In genomic region chr17:76538281-76538931, GRCh38 we compare ENCODE assay signal across 10 cellular contexts. TPM values are rescaled to one million over a fixed set of nuclear protein-coding genes. Genes with fewer than 3 reads are reported as not detected.
A peak's percentile ranks its signal among the peaks of the same experiment; 100 is the strongest.
DNase-seq lines count a peak whose midpoint lies in the region; ATAC-seq and TF ChIP-seq lines count a peak whose summit lies in the region.
"Had no signal": no experiment of that assay in that cellular context is flagged by ENCODE, and none has a peak within 500 bp of the region (broad histone marks: within the 10 kb centered on the region; RNA-seq: fewer than 3 reads in every experiment).

No MANE protein-coding gene starts in this region.

- POLR2A ChIA-PET in MCF 10A (lab: Yijun Ruan, JAX) = interaction anchor here (0.6 to 1.0 kb wide), 4 partner anchors 11 to 319 kb away, joined by 3 to 5 read pairs (median 4); no protein-coding TSS in a partner anchor

- H3K36me3 Mint-ChIP-seq in MCF 10A (ENCODE audit: insufficient read depth, unreplicated experiment) = no peaks in the 10 kb centered on the region
- H3K36me3 Mint-ChIP-seq in natural killer cell treated with Interleukin-12 subunit alpha and Interleukin-12 subunit beta and Interleukin-15 and Interleukin-18, amount 100 ng/mL, for 72 hours = no peaks in the 10 kb centered on the region

- H3K4me1 ChIP-seq in breast epithelium = peaks cover 0 to 8% of the 10 kb centered on the region in 2 donors
- H3K4me1 ChIP-seq in esophagus muscularis mucosa = peaks cover 29 to 80% (median 63%) of the 10 kb centered on the region in 4 donors
- H3K4me1 ChIP-seq in uterus = peaks cover 0 to 9% of the 10 kb centered on the region in 2 donors

- H3K9me3 ChIP-seq in breast epithelium = no peaks in the 10 kb centered on the region
- no peaks in the 10 kb centered on the region for H3K9me3 ChIP-seq in esophagus muscularis mucosa
- no peaks in the 10 kb centered on the region for H3K9me3 ChIP-seq in uterus

- CTCF ChIA-PET in MCF 10A (lab: Yijun Ruan, JAX) = no interaction called here

- no peak overlapping the region for H3K4me3 Mint-ChIP-seq in MCF 10A (ENCODE audit: unreplicated experiment)
- peak overlapping the region; percentile 38 for H3K4me3 Mint-ChIP-seq in natural killer cell treated with Interleukin-12 subunit alpha and Interleukin-12 subunit beta and Interleukin-15 and Interleukin-18, amount 100 ng/mL, for 72 hours

- WGBS in esophagus muscularis mucosa = 44% methylated on average over 16 of the region's 37 CpGs

- intact Hi-C loops in breast epithelium (cut with DNase I; ENCODE audit: low total_unique reads) = loop anchor here (10.0 kb wide), 1 partner anchor 156 kb away; no protein-coding TSS in a partner anchor
- intact Hi-C loops in MCF 10A (cut with micrococcal nuclease) = no loop called here
- intact Hi-C loops in esophagus muscularis mucosa (cut with DNase I) = no loop called here
- intact Hi-C loops in uterus (cut with DNase I; ENCODE audit: low total_unique reads) = no loop called here

- H3K27me3 ChIP-seq in breast epithelium = peaks cover 0 to 7% of the 10 kb centered on the region in 2 donors
- peaks cover 5 to 63% (median 14%) of the 10 kb centered on the region in 4 donors for H3K27me3 ChIP-seq in esophagus muscularis mucosa
- peaks cover 0 to 8% of the 10 kb centered on the region in 2 donors for H3K27me3 ChIP-seq in uterus

- H3K27ac ChIP-seq in breast epithelium (peak overlapping the region; percentile 68 to 92), esophagus muscularis mucosa (replicated peaks in 1 of 4) (peak overlapping the region; percentile 74 to 84 (median 78)), uterus (peak overlapping the region; percentile 74 to 83)

- H3K9me3 Mint-ChIP-seq in MCF 10A (ENCODE audit: unreplicated experiment) = no peaks in the 10 kb centered on the region
- H3K9me3 Mint-ChIP-seq in natural killer cell treated with Interleukin-12 subunit alpha and Interleukin-12 subunit beta and Interleukin-15 and Interleukin-18, amount 100 ng/mL, for 72 hours = no peaks in the 10 kb centered on the region

- BruUV-seq in MCF 10A (replicated peaks; lab: Mats Ljungman, UMichigan) = no TSS peak

- H3K4me1 Mint-ChIP-seq in MCF 10A (ENCODE audit: insufficient read depth, unreplicated experiment) = no peaks in the 10 kb centered on the region
- peaks cover 13 to 25% of the 10 kb centered on the region in 2 donors for H3K4me1 Mint-ChIP-seq in natural killer cell treated with Interleukin-12 subunit alpha and Interleukin-12 subunit beta and Interleukin-15 and Interleukin-18, amount 100 ng/mL, for 72 hours (ENCODE audit: low read depth in 2 of 2)

- TF ChIP-seq EP300 in esophagus muscularis mucosa (IDR thresholded peaks at IDR 0.05) = no peak

- ATAC-seq in natural killer cell treated with Interleukin-12 subunit alpha and Interleukin-12 subunit beta and Interleukin-15 and Interleukin-18, amount 100 ng/mL, for 72 hours = no peak
- ATAC-seq in GM21529 (IDR thresholded peaks at IDR 0.05; ENCODE audit: unreplicated experiment) = no peak

- H3K4me3 ChIP-seq in breast epithelium (peak overlapping the region; percentile 48 to 86 (median 56)), esophagus muscularis mucosa (peak overlapping the region; percentile 55 to 61 (median 56)), uterus (peak overlapping the region; percentile 24 to 40)

- H3K36me3 ChIP-seq in breast epithelium (no peaks in the 10 kb centered on the region), esophagus muscularis mucosa (no peaks in the 10 kb centered on the region), uterus (no peaks in the 10 kb centered on the region)

- H3K27ac Mint-ChIP-seq in MCF 10A (ENCODE audit: low read depth, unreplicated experiment) = no peak overlapping the region
- no peak overlapping the region for H3K27ac Mint-ChIP-seq in natural killer cell treated with Interleukin-12 subunit alpha and Interleukin-12 subunit beta and Interleukin-15 and Interleukin-18, amount 100 ng/mL, for 72 hours

- no peaks in the 10 kb centered on the region for H3K27me3 Mint-ChIP-seq in MCF 10A (ENCODE audit: insufficient read depth, unreplicated experiment)
- H3K27me3 Mint-ChIP-seq in natural killer cell treated with Interleukin-12 subunit alpha and Interleukin-12 subunit beta and Interleukin-15 and Interleukin-18, amount 100 ng/mL, for 72 hours = peaks cover 11 to 19% of the 10 kb centered on the region in 2 donors

- TF ChIP-seq CTCF in breast epithelium (IDR thresholded peaks at IDR 0.05) (no peak), MCF 10A (IDR thresholded peaks at IDR 0.05; ENCODE audit: unreplicated experiment) (no peak), esophagus muscularis mucosa (IDR thresholded peaks at IDR 0.05) (no peak), uterus (IDR thresholded peaks at IDR 0.05) (no peak)

- TF ChIP-seq POLR2A in breast epithelium (IDR thresholded peaks at IDR 0.05) (no peak), esophagus muscularis mucosa (IDR thresholded peaks at IDR 0.05; ENCODE audit: low read depth) (no peak), uterus (IDR thresholded peaks at IDR 0.05) (no peak)

- DNase-seq in breast epithelium (ENCODE audit: low spot score in 2 of 2) (no peak), MCF 10A (ENCODE audit: unreplicated experiment) (no peak), esophagus muscularis mucosa (ENCODE audit: extremely low spot score) (no peak), uterus (peak in 1 of 2 donors; percentile 25), NCI-H2227 (lab: John Stamatoyannopoulos, UW; ENCODE audit: unreplicated experiment) (no peak)
- no peak for DNase-seq in natural killer cell treated with Interleukin-12 subunit alpha and Interleukin-12 subunit beta and Interleukin-15 and Interleukin-18, amount 100 ng/mL, for 72 hours (ENCODE audit: low spot score)
- no peak for DNase-seq in stimulated activated CD4-positive, alpha-beta T cell treated with anti-CD3 and anti-CD28 coated beads, Interleukin-2, amount 100 ng/mL, for 48 hours
- DNase-seq: activated CD4-positive, alpha-beta T cell treated with anti-CD3 and anti-CD28 coated beads for 1 hour; NCI-H1417 treated with DMSO at 0.1 percent for 48 hours had no signal

RNA-seq across cellular contexts. Expression of gene CYGB, which starts 0.9 kb away (rescaled TPM):
- 10 to 100 TPM in 2 of 3 donors, 1 to 10 TPM in 1; 5.9 to 37.4 (median 27.2) TPM for total RNA-seq in breast epithelium
- total RNA-seq in MCF 10A (2022) = not detected in 2 replicates
- 10 to 100 TPM; 10.8 to 23.5 (median 20.7) TPM for total RNA-seq in esophagus muscularis mucosa
- 1 to 10 TPM; 1.0 to 2.9 TPM for total RNA-seq in natural killer cell treated with Interleukin-12 subunit alpha and Interleukin-12 subunit beta and Interleukin-15 and Interleukin-18, amount 100 ng/mL, for 72 hours
- 10 to 100 TPM in 2 of 4 donors, 1 to 10 TPM in 2; 7.8 to 33.2 (median 19.8) TPM for total RNA-seq in uterus

RNA-seq across cellular contexts. Expression of gene PRCD, which starts 1.4 kb away (rescaled TPM):
- total RNA-seq in breast epithelium (1 to 10 TPM; 1.5 to 7.2 (median 4.9) TPM), MCF 10A (2022) (not detected in 2 replicates), esophagus muscularis mucosa (1 to 10 TPM; 1.2 to 5.1 (median 3.8) TPM), uterus (10 to 100 TPM in 1 of 4 donors, under 1 TPM in 2, not detected in 1; 0.26 to 13.4 (median 0.69) TPM)
- total RNA-seq in natural killer cell treated with Interleukin-12 subunit alpha and Interleukin-12 subunit beta and Interleukin-15 and Interleukin-18, amount 100 ng/mL, for 72 hours = under 1 TPM in 1 of 2 donors, not detected in 1; 0.78 TPM

RNA-seq across cellular contexts. Expression of gene RHBDF2, which starts 37.2 kb away (rescaled TPM):
- total RNA-seq in breast epithelium (10 to 100 TPM; 13.4 to 35.5 (median 26.8) TPM), MCF 10A (2022) (17.5 and 33.4 TPM in 2 replicates), esophagus muscularis mucosa (10 to 100 TPM; 12.9 to 22.5 (median 15.4) TPM), uterus (10 to 100 TPM in 2 of 4 donors, 1 to 10 TPM in 2; 3.8 to 26.1 (median 8.4) TPM)
- total RNA-seq in natural killer cell treated with Interleukin-12 subunit alpha and Interleukin-12 subunit beta and Interleukin-15 and Interleukin-18, amount 100 ng/mL, for 72 hours = 100 to 1,000 TPM; 156 to 234 TPM

RNA-seq across cellular contexts. Expression of gene ST6GALNAC2, which starts 47.3 kb away (rescaled TPM):
- total RNA-seq in breast epithelium (10 to 100 TPM; 10.5 to 39.8 (median 12.0) TPM), MCF 10A (2022) (5.0 and 7.7 TPM in 2 replicates), esophagus muscularis mucosa (10 to 100 TPM in 2 of 4 donors, 1 to 10 TPM in 2; 8.7 to 17.8 (median 13.3) TPM), uterus (1 to 10 TPM in 2 of 4 donors, under 1 TPM in 1, not detected in 1; 0.59 to 9.5 (median 5.3) TPM)
- total RNA-seq in natural killer cell treated with Interleukin-12 subunit alpha and Interleukin-12 subunit beta and Interleukin-15 and Interleukin-18, amount 100 ng/mL, for 72 hours = under 1 TPM in 1 of 2 donors, not detected in 1; 0.62 TPM
